1 cellular context compared by ENCODE assay signal in the genomic region with DNA sequence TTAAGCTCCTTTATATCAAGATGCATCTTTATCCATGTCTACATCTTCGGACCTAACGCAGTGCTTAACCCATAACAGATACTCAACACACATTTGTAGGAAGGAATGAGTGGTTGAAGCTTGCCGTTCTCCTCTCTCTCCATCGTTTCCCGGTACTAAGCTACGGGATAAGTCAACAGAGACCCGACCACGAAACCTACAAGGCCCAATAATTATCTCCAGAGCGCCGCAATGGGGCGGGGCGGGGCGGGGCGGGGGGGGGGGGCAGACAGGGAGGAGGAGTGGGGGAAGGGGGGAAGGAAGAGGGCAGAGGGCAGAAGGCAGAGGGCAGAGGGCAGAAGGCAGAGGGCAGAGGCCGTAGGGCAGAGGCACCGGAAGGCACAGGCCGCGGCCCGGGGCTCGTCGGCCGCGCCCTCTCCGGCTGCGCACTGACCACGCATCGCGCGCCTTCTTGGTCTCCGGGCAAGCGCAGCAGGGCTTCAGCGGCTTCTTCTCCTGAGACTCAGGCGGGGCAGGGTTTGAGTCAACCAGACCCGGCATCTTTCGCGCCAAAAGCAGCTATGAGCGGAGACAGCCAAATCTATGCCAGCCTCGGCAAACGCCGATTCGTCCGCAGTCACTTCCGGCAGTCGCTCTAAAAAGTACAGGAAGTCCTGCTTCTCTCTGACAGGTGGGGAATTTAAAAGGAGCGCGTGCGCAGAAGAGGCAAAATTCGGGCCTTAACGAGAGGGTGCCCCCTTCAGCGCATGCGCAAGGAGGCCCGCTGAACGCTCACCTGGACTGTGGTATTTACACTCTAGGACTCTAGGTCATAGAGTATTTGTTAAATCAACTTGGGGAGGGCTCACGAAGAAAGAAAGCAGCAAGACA.
TF ChIP-seq lines count a peak whose summit lies in the region.

A gene with protein sequence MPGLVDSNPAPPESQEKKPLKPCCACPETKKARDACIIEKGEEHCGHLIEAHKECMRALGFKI (minus strand): TSS at position 636 of the 870 bp plus-strand sequence. CDS start 96 bp downstream, at position 540.

TF ChIP-seq in HepG2, 621 proteins besides CTCF, POLR2A, EP300 and RAD21 (continued from another document and continues in another):
- TF ChIP-seq, protein P1, sequence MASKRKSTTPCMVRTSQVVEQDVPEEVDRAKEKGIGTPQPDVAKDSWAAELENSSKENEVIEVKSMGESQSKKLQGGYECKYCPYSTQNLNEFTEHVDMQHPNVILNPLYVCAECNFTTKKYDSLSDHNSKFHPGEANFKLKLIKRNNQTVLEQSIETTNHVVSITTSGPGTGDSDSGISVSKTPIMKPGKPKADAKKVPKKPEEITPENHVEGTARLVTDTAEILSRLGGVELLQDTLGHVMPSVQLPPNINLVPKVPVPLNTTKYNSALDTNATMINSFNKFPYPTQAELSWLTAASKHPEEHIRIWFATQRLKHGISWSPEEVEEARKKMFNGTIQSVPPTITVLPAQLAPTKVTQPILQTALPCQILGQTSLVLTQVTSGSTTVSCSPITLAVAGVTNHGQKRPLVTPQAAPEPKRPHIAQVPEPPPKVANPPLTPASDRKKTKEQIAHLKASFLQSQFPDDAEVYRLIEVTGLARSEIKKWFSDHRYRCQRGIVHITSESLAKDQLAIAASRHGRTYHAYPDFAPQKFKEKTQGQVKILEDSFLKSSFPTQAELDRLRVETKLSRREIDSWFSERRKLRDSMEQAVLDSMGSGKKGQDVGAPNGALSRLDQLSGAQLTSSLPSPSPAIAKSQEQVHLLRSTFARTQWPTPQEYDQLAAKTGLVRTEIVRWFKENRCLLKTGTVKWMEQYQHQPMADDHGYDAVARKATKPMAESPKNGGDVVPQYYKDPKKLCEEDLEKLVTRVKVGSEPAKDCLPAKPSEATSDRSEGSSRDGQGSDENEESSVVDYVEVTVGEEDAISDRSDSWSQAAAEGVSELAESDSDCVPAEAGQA (IDR thresholded peaks at IDR 0.05; ENCODE audit: low read depth) = peak; percentile 60; the same call in 1 of the 2 replicates
- TF ChIP-seq, protein P1 (CRISPR knock-in tag; IDR thresholded peaks at IDR 0.05; ENCODE audit: borderline replicate concordance) = no peak; the same call in 1 of the 2 replicates
- TF ChIP-seq ZNF788 (CRISPR knock-in tag; IDR thresholded peaks at IDR 0.05; ENCODE audit: borderline replicate concordance) (peak; percentile 94), ZNF577 (CRISPR knock-in tag; IDR thresholded peaks at IDR 0.05; ENCODE audit: borderline replicate concordance, low read depth) (no peak), ZNF883 (CRISPR knock-in tag; IDR thresholded peaks at IDR 0.05; ENCODE audit: not compliant biosample characterization) (peak; percentile 64), ZKSCAN8 (CRISPR knock-in tag; IDR thresholded peaks at IDR 0.05; ENCODE audit: borderline replicate concordance) (no peak), KLF11 (CRISPR knock-in tag; IDR thresholded peaks at IDR 0.05) (peak; percentile 81), ZNF432 (CRISPR knock-in tag; IDR thresholded peaks at IDR 0.05; ENCODE audit: borderline replicate concordance) (no peak), ZNF773 (CRISPR knock-in tag; IDR thresholded peaks at IDR 0.05; ENCODE audit: borderline replicate concordance) (no peak), TAF1 (CRISPR knock-in tag; IDR thresholded peaks at IDR 0.05) (peak; percentile 66), POGZ (CRISPR knock-in tag; IDR thresholded peaks at IDR 0.05) (peak; percentile 94), EED (CRISPR knock-in tag; IDR thresholded peaks at IDR 0.05) (peak; percentile 66; the same call in 1 of the 2 replicates), ZNF205 (CRISPR knock-in tag; IDR thresholded peaks at IDR 0.05) (peak; percentile 60; the same call in 1 of the 2 replicates), RORA (CRISPR knock-in tag; IDR thresholded peaks at IDR 0.05) (no peak), BCL6 (CRISPR knock-in tag; IDR thresholded peaks at IDR 0.05) (peak; percentile 13; the same call in 1 of the 2 replicates), ZBTB7A (CRISPR knock-in tag; IDR thresholded peaks at IDR 0.05) (no peak), RFXAP (CRISPR knock-in tag; IDR thresholded peaks at IDR 0.05; ENCODE audit: borderline replicate concordance) (peak; percentile 57; the same call in 1 of the 2 replicates), RFX3 (CRISPR knock-in tag; IDR thresholded peaks at IDR 0.05) (no peak), ZNF547 (CRISPR knock-in tag; IDR thresholded peaks at IDR 0.05) (no peak), SATB2 (CRISPR knock-in tag; IDR thresholded peaks at IDR 0.05) (no peak), IRF2 (CRISPR knock-in tag; IDR thresholded peaks at IDR 0.05) (peak; percentile 57), ZBTB3 (CRISPR knock-in tag; IDR thresholded peaks at IDR 0.05; ENCODE audit: borderline replicate concordance, low read depth) (no peak), CHD4 (IDR thresholded peaks at IDR 0.05; ENCODE audit: borderline replicate concordance, low read length) (no peak), GATA4 (IDR thresholded peaks at IDR 0.05; ENCODE audit: borderline replicate concordance, low read depth) (0 out of 2 replicates have a peak, but pooled peaks have one; percentile 23)
- TF ChIP-seq, protein P2, sequence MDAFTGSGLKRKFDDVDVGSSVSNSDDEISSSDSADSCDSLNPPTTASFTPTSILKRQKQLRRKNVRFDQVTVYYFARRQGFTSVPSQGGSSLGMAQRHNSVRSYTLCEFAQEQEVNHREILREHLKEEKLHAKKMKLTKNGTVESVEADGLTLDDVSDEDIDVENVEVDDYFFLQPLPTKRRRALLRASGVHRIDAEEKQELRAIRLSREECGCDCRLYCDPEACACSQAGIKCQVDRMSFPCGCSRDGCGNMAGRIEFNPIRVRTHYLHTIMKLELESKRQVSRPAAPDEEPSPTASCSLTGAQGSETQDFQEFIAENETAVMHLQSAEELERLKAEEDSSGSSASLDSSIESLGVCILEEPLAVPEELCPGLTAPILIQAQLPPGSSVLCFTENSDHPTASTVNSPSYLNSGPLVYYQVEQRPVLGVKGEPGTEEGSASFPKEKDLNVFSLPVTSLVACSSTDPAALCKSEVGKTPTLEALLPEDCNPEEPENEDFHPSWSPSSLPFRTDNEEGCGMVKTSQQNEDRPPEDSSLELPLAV (CRISPR knock-in tag; conservative IDR thresholded peaks at IDR 0.05; ENCODE audit: low read depth) = no peak
- TF ChIP-seq, protein P3, sequence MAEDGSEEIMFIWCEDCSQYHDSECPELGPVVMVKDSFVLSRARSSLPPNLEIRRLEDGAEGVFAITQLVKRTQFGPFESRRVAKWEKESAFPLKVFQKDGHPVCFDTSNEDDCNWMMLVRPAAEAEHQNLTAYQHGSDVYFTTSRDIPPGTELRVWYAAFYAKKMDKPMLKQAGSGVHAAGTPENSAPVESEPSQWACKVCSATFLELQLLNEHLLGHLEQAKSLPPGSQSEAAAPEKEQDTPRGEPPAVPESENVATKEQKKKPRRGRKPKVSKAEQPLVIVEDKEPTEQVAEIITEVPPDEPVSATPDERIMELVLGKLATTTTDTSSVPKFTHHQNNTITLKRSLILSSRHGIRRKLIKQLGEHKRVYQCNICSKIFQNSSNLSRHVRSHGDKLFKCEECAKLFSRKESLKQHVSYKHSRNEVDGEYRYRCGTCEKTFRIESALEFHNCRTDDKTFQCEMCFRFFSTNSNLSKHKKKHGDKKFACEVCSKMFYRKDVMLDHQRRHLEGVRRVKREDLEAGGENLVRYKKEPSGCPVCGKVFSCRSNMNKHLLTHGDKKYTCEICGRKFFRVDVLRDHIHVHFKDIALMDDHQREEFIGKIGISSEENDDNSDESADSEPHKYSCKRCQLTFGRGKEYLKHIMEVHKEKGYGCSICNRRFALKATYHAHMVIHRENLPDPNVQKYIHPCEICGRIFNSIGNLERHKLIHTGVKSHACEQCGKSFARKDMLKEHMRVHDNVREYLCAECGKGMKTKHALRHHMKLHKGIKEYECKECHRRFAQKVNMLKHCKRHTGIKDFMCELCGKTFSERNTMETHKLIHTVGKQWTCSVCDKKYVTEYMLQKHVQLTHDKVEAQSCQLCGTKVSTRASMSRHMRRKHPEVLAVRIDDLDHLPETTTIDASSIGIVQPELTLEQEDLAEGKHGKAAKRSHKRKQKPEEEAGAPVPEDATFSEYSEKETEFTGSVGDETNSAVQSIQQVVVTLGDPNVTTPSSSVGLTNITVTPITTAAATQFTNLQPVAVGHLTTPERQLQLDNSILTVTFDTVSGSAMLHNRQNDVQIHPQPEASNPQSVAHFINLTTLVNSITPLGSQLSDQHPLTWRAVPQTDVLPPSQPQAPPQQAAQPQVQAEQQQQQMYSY (CRISPR knock-in tag; IDR thresholded peaks at IDR 0.05) = no peak
- TF ChIP-seq, protein P4, sequence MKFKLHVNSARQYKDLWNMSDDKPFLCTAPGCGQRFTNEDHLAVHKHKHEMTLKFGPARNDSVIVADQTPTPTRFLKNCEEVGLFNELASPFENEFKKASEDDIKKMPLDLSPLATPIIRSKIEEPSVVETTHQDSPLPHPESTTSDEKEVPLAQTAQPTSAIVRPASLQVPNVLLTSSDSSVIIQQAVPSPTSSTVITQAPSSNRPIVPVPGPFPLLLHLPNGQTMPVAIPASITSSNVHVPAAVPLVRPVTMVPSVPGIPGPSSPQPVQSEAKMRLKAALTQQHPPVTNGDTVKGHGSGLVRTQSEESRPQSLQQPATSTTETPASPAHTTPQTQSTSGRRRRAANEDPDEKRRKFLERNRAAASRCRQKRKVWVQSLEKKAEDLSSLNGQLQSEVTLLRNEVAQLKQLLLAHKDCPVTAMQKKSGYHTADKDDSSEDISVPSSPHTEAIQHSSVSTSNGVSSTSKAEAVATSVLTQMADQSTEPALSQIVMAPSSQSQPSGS (CRISPR knock-in tag; IDR thresholded peaks at IDR 0.05) = 0 out of 2 replicates have a peak, but pooled peaks have one; percentile 43
- TF ChIP-seq, protein P5, sequence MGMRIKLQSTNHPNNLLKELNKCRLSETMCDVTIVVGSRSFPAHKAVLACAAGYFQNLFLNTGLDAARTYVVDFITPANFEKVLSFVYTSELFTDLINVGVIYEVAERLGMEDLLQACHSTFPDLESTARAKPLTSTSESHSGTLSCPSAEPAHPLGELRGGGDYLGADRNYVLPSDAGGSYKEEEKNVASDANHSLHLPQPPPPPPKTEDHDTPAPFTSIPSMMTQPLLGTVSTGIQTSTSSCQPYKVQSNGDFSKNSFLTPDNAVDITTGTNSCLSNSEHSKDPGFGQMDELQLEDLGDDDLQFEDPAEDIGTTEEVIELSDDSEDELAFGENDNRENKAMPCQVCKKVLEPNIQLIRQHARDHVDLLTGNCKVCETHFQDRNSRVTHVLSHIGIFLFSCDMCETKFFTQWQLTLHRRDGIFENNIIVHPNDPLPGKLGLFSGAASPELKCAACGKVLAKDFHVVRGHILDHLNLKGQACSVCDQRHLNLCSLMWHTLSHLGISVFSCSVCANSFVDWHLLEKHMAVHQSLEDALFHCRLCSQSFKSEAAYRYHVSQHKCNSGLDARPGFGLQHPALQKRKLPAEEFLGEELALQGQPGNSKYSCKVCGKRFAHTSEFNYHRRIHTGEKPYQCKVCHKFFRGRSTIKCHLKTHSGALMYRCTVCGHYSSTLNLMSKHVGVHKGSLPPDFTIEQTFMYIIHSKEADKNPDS (CRISPR knock-in tag; IDR thresholded peaks at IDR 0.05) = 0 out of 2 replicates have a peak, but pooled peaks have one; percentile 52
- TF ChIP-seq, protein P6, sequence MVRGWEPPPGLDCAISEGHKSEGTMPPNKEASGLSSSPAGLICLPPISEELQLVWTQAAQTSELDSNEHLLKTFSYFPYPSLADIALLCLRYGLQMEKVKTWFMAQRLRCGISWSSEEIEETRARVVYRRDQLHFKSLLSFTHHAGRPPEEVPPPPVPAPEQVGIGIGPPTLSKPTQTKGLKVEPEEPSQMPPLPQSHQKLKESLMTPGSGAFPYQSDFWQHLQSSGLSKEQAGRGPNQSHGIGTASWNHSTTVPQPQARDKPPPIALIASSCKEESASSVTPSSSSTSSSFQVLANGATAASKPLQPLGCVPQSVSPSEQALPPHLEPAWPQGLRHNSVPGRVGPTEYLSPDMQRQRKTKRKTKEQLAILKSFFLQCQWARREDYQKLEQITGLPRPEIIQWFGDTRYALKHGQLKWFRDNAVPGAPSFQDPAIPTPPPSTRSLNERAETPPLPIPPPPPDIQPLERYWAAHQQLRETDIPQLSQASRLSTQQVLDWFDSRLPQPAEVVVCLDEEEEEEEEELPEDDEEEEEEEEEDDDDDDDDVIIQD (CRISPR knock-in tag; IDR thresholded peaks at IDR 0.05; ENCODE audit: low read depth) = peak; percentile 77; the same call in 1 of the 2 replicates
- TF ChIP-seq, protein P7, sequence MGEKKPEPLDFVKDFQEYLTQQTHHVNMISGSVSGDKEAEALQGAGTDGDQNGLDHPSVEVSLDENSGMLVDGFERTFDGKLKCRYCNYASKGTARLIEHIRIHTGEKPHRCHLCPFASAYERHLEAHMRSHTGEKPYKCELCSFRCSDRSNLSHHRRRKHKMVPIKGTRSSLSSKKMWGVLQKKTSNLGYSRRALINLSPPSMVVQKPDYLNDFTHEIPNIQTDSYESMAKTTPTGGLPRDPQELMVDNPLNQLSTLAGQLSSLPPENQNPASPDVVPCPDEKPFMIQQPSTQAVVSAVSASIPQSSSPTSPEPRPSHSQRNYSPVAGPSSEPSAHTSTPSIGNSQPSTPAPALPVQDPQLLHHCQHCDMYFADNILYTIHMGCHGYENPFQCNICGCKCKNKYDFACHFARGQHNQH (CRISPR knock-in tag; IDR thresholded peaks at IDR 0.05) = 0 out of 2 replicates have a peak, but pooled peaks have one; percentile 50
